9 cellular contexts compared by ENCODE assay signal in genomic region chr18:74171910-74172606, GRCh38. TPM values are rescaled to one million over a fixed set of nuclear protein-coding genes. Genes with fewer than 3 reads are reported as not detected.
DNase-seq lines count a peak whose midpoint lies in the region; ATAC-seq and TF ChIP-seq lines count a peak whose summit lies in the region.
"Had no signal": no experiment of that assay in that cellular context is flagged by ENCODE, and none has a peak within 500 bp of the region (broad histone marks: within the 10 kb centered on the region; RNA-seq: fewer than 3 reads in every experiment).

No MANE protein-coding gene starts in this region.

- no peak for TF ChIP-seq EP300 in esophagus muscularis mucosa (IDR thresholded peaks at IDR 0.05)

- 69% methylated on average over 11 of the region's 12 CpGs for WGBS in esophagus muscularis mucosa

- peak overlapping the region; percentile 45 for H3K4me3 Mint-ChIP-seq in activated CD8-positive, alpha-beta T cell treated with anti-CD3 and anti-CD28 coated beads, Interleukin-2, amount 10 ng/mL, durations not matched to agents 7 days and 5 days
- no peak overlapping the region for H3K4me3 Mint-ChIP-seq in activated CD8-positive, alpha-beta T cell treated with anti-CD3 and anti-CD28 coated beads for 36 hours
- H3K4me3 Mint-ChIP-seq in T-helper 17 cell: peak overlapping the region; percentile 49
- peak overlapping the region in 1 of 2 donors; percentile 52 for H3K4me3 Mint-ChIP-seq in stimulated activated naive B cell treated with anti-CD40 and anti-IgM and Interleukin-4, amounts not matched to agents 10 μg/mL and 1 μg/mL and 100 μg/mL, for 72 hours

- peak; percentile 23 for ATAC-seq in activated CD8-positive, alpha-beta T cell treated with anti-CD3 and anti-CD28 coated beads, Interleukin-2, amount 10 ng/mL, durations not matched to agents 7 days and 5 days
- ATAC-seq in activated CD8-positive, alpha-beta T cell treated with anti-CD3 and anti-CD28 coated beads for 36 hours: no peak
- peak; percentile 84 for ATAC-seq in HG03064 (IDR thresholded peaks at IDR 0.05; ENCODE audit: low read depth, unreplicated experiment)
- no peak for ATAC-seq in T-helper 17 cell
- ATAC-seq in stimulated activated naive B cell treated with anti-CD40 and anti-IgM and Interleukin-4, amounts not matched to agents 10 μg/mL and 1 μg/mL and 100 μg/mL, for 72 hours (replicated peaks): peak in 1 of 2 donors; percentile 29

- no peaks in the 10 kb centered on the region for H3K9me3 Mint-ChIP-seq in activated CD8-positive, alpha-beta T cell treated with anti-CD3 and anti-CD28 coated beads, Interleukin-2, amount 10 ng/mL, durations not matched to agents 7 days and 5 days (ENCODE audit: insufficient read depth)
- no peaks in the 10 kb centered on the region for H3K9me3 Mint-ChIP-seq in activated CD8-positive, alpha-beta T cell treated with anti-CD3 and anti-CD28 coated beads for 36 hours
- H3K9me3 Mint-ChIP-seq in stimulated activated naive B cell treated with anti-CD40 and anti-IgM and Interleukin-4, amounts not matched to agents 10 μg/mL and 1 μg/mL and 100 μg/mL, for 72 hours: no peaks in the 10 kb centered on the region

- H3K27ac ChIP-seq in esophagus muscularis mucosa (replicated peaks in 1 of 4): no peak overlapping the region
- H3K27ac ChIP-seq: BLaER1 had no signal

- no peaks in the 10 kb centered on the region for H3K36me3 ChIP-seq in esophagus muscularis mucosa
- H3K36me3 ChIP-seq: BLaER1 had no signal

- TF ChIP-seq CTCF in activated CD8-positive, alpha-beta T cell treated with anti-CD3 and anti-CD28 coated beads for 36 hours (IDR thresholded peaks at IDR 0.05): no peak
- TF ChIP-seq CTCF in esophagus muscularis mucosa (IDR thresholded peaks at IDR 0.05): no peak

- TF ChIP-seq POLR2A in esophagus muscularis mucosa (IDR thresholded peaks at IDR 0.05; ENCODE audit: low read depth): no peak

- H3K4me3 ChIP-seq in esophagus muscularis mucosa: peak overlapping the region in 1 of 4 donors; percentile 32
- H3K4me3 ChIP-seq: BLaER1 had no signal

- no peak for DNase-seq in activated CD8-positive, alpha-beta T cell treated with anti-CD3 and anti-CD28 coated beads, Interleukin-2, amount 10 ng/mL, durations not matched to agents 7 days and 5 days
- DNase-seq in activated CD8-positive, alpha-beta T cell treated with anti-CD3 and anti-CD28 coated beads for 36 hours: no peak
- DNase-seq in T-helper 17 cell (no peak), activated gamma-delta T cell treated with Interleukin-2 at 50 U/mL for 16 hours (no peak), esophagus muscularis mucosa (ENCODE audit: extremely low spot score) (no peak)
- no peak for DNase-seq in stimulated activated naive B cell treated with anti-CD40 and anti-IgM and Interleukin-4, amounts not matched to agents 10 μg/mL and 1 μg/mL and 100 μg/mL, for 72 hours
- DNase-seq in stimulated activated CD4-positive, alpha-beta T cell treated with anti-CD3 and anti-CD28 coated beads, Interleukin-1b, Interleukin-23, amount 100 ng/mL, for 48 hours: no peak

- POLR2A ChIA-PET in activated CD8-positive, alpha-beta T cell treated with anti-CD3 and anti-CD28 coated beads, Interleukin-2, amount 10 ng/mL, durations not matched to agents 7 days and 5 days (lab: Charles Lee): no interaction called here
- POLR2A ChIA-PET in activated CD8-positive, alpha-beta T cell treated with anti-CD3 and anti-CD28 coated beads for 36 hours (lab: Charles Lee): no interaction called here

- peaks cover 0 to 20% (median 0%) of the 10 kb centered on the region in 4 donors for H3K27me3 ChIP-seq in esophagus muscularis mucosa
- H3K27me3 ChIP-seq: BLaER1 had no signal

- peaks cover 7% of the 10 kb centered on the region for H3K27me3 Mint-ChIP-seq in activated CD8-positive, alpha-beta T cell treated with anti-CD3 and anti-CD28 coated beads, Interleukin-2, amount 10 ng/mL, durations not matched to agents 7 days and 5 days (ENCODE audit: low read depth)
- H3K27me3 Mint-ChIP-seq in activated CD8-positive, alpha-beta T cell treated with anti-CD3 and anti-CD28 coated beads for 36 hours: peaks cover 19% of the 10 kb centered on the region
- H3K27me3 Mint-ChIP-seq in T-helper 17 cell: peaks cover 76% of the 10 kb centered on the region
- H3K27me3 Mint-ChIP-seq in stimulated activated naive B cell treated with anti-CD40 and anti-IgM and Interleukin-4, amounts not matched to agents 10 μg/mL and 1 μg/mL and 100 μg/mL, for 72 hours: peaks cover 32 to 43% of the 10 kb centered on the region in 2 donors

- no peak overlapping the region for H3K27ac Mint-ChIP-seq in activated CD8-positive, alpha-beta T cell treated with anti-CD3 and anti-CD28 coated beads, Interleukin-2, amount 10 ng/mL, durations not matched to agents 7 days and 5 days
- H3K27ac Mint-ChIP-seq in activated CD8-positive, alpha-beta T cell treated with anti-CD3 and anti-CD28 coated beads for 36 hours: no peak overlapping the region
- peak overlapping the region; percentile 61 for H3K27ac Mint-ChIP-seq in T-helper 17 cell
- H3K27ac Mint-ChIP-seq in stimulated activated naive B cell treated with anti-CD40 and anti-IgM and Interleukin-4, amounts not matched to agents 10 μg/mL and 1 μg/mL and 100 μg/mL, for 72 hours: peak overlapping the region; percentile 49

- no peaks in the 10 kb centered on the region for H3K36me3 Mint-ChIP-seq in activated CD8-positive, alpha-beta T cell treated with anti-CD3 and anti-CD28 coated beads, Interleukin-2, amount 10 ng/mL, durations not matched to agents 7 days and 5 days (ENCODE audit: low read depth)
- no peaks in the 10 kb centered on the region for H3K36me3 Mint-ChIP-seq in activated CD8-positive, alpha-beta T cell treated with anti-CD3 and anti-CD28 coated beads for 36 hours (ENCODE audit: low read depth)
- H3K36me3 Mint-ChIP-seq in T-helper 17 cell (ENCODE audit: low read depth): no peaks in the 10 kb centered on the region
- H3K36me3 Mint-ChIP-seq in stimulated activated naive B cell treated with anti-CD40 and anti-IgM and Interleukin-4, amounts not matched to agents 10 μg/mL and 1 μg/mL and 100 μg/mL, for 72 hours: no peaks in the 10 kb centered on the region

- CTCF ChIA-PET in activated CD8-positive, alpha-beta T cell treated with anti-CD3 and anti-CD28 coated beads, Interleukin-2, amount 10 ng/mL, durations not matched to agents 7 days and 5 days (lab: Charles Lee): interaction anchor here (0.6 kb wide), 1 partner anchor 89 kb away, joined by 3 read pairs; no protein-coding TSS in a partner anchor
- CTCF ChIA-PET in activated CD8-positive, alpha-beta T cell treated with anti-CD3 and anti-CD28 coated beads for 36 hours (lab: Charles Lee): no interaction called here

- no peaks in the 10 kb centered on the region for H3K4me1 ChIP-seq in esophagus muscularis mucosa
- H3K4me1 ChIP-seq: BLaER1 had no signal

- H3K4me1 Mint-ChIP-seq in activated CD8-positive, alpha-beta T cell treated with anti-CD3 and anti-CD28 coated beads, Interleukin-2, amount 10 ng/mL, durations not matched to agents 7 days and 5 days (ENCODE audit: low read depth): peaks cover 2% of the 10 kb centered on the region
- H3K4me1 Mint-ChIP-seq in activated CD8-positive, alpha-beta T cell treated with anti-CD3 and anti-CD28 coated beads for 36 hours (ENCODE audit: low read depth): peaks cover 5% of the 10 kb centered on the region
- peaks cover 13% of the 10 kb centered on the region for H3K4me1 Mint-ChIP-seq in T-helper 17 cell
- peaks cover 4 to 5% of the 10 kb centered on the region in 2 donors for H3K4me1 Mint-ChIP-seq in stimulated activated naive B cell treated with anti-CD40 and anti-IgM and Interleukin-4, amounts not matched to agents 10 μg/mL and 1 μg/mL and 100 μg/mL, for 72 hours

- H3K9me3 ChIP-seq in T-helper 17 cell (ENCODE audit: control insufficient read depth, low read length, poor library complexity, severe bottlenecking) (no peaks in the 10 kb centered on the region), esophagus muscularis mucosa (no peaks in the 10 kb centered on the region)
- H3K9me3 ChIP-seq: BLaER1 had no signal

- intact Hi-C loops in activated CD8-positive, alpha-beta T cell treated with anti-CD3 and anti-CD28 coated beads for 36 hours (cut with micrococcal nuclease): no loop called here
- intact Hi-C loops in esophagus muscularis mucosa (cut with DNase I): no loop called here

RNA-seq across cellular contexts. Expression of gene TIMM21, which starts 23.7 kb away (rescaled TPM):
- total RNA-seq in activated CD8-positive, alpha-beta T cell treated with anti-CD3 and anti-CD28 coated beads, Interleukin-2, amount 10 ng/mL, durations not matched to agents 7 days and 5 days: 10 to 100 TPM; 37.0 to 42.1 TPM
- total RNA-seq in activated CD8-positive, alpha-beta T cell treated with anti-CD3 and anti-CD28 coated beads for 36 hours: 10 to 100 TPM; 70.2 to 71.2 TPM
- total RNA-seq in T-helper 17 cell (10 to 100 TPM; 10.3 to 12.1 TPM), esophagus muscularis mucosa (10 to 100 TPM; 39.7 to 55.6 (median 46.7) TPM)

RNA-seq across cellular contexts. Expression of gene FBXO15, which starts 24.4 kb away (rescaled TPM):
- 1 to 10 TPM; 1.3 to 2.4 TPM for total RNA-seq in activated CD8-positive, alpha-beta T cell treated with anti-CD3 and anti-CD28 coated beads, Interleukin-2, amount 10 ng/mL, durations not matched to agents 7 days and 5 days
- total RNA-seq in activated CD8-positive, alpha-beta T cell treated with anti-CD3 and anti-CD28 coated beads for 36 hours: 1 to 10 TPM; 2.1 TPM
- total RNA-seq in T-helper 17 cell: under 1 TPM; 0.63 to 0.75 TPM
- total RNA-seq in esophagus muscularis mucosa: under 1 TPM in 2 of 4 donors, not detected in 2; 0.33 to 0.45 TPM

Comparison
In these comparisons a context has a peak if more than half of its experiments do, and no peak if none do; other contexts are left out.
1. ATAC-seq: peak in activated CD8-positive, alpha-beta T cell treated with anti-CD3 and anti-CD28 coated beads, Interleukin-2, amount 10 ng/mL, durations not matched to agents 7 days and 5 days (single experiment) and HG03064 (single experiment); none in activated CD8-positive, alpha-beta T cell treated with anti-CD3 and anti-CD28 coated beads for 36 hours (single experiment) and T-helper 17 cell (single experiment).
2. H3K27ac Mint-ChIP-seq: peak in T-helper 17 cell (single experiment) and stimulated activated naive B cell treated with anti-CD40 and anti-IgM and Interleukin-4, amounts not matched to agents 10 μg/mL and 1 μg/mL and 100 μg/mL, for 72 hours (single experiment); none in activated CD8-positive, alpha-beta T cell treated with anti-CD3 and anti-CD28 coated beads, Interleukin-2, amount 10 ng/mL, durations not matched to agents 7 days and 5 days (single experiment) and activated CD8-positive, alpha-beta T cell treated with anti-CD3 and anti-CD28 coated beads for 36 hours (single experiment).